In genomic region chr11:116539211-116539610, GRCh38 we compare ENCODE assay signal across 6 cellular contexts.
"Had no signal": no experiment of that assay in that cellular context is flagged by ENCODE, and none has a peak within 500 bp of the region (broad histone marks: within the 10 kb centered on the region; RNA-seq: fewer than 3 reads in every experiment).

No MANE protein-coding gene starts in this region.

- H3K9ac ChIP-seq: GM23248 had no signal

- H3K4me1 Mint-ChIP-seq: IgD-negative memory B cell had no signal

- DNase-seq: GM23248, GOT3, H7, KBM-7 had no signal

- H3K9me3 ChIP-seq: HAP-1 had no signal

- H3K27ac ChIP-seq: GM23248 had no signal

- H3K36me3 Mint-ChIP-seq: IgD-negative memory B cell had no signal

- H3K36me3 ChIP-seq: HAP-1 had no signal

- H3K4me3 Mint-ChIP-seq: IgD-negative memory B cell had no signal

- H3K4me1 ChIP-seq: HAP-1 had no signal

- H3K27ac Mint-ChIP-seq: IgD-negative memory B cell had no signal

- H3K4me3 ChIP-seq: GM23248, HAP-1 had no signal
